10 cellular contexts compared by ENCODE assay signal in the genomic region with DNA sequence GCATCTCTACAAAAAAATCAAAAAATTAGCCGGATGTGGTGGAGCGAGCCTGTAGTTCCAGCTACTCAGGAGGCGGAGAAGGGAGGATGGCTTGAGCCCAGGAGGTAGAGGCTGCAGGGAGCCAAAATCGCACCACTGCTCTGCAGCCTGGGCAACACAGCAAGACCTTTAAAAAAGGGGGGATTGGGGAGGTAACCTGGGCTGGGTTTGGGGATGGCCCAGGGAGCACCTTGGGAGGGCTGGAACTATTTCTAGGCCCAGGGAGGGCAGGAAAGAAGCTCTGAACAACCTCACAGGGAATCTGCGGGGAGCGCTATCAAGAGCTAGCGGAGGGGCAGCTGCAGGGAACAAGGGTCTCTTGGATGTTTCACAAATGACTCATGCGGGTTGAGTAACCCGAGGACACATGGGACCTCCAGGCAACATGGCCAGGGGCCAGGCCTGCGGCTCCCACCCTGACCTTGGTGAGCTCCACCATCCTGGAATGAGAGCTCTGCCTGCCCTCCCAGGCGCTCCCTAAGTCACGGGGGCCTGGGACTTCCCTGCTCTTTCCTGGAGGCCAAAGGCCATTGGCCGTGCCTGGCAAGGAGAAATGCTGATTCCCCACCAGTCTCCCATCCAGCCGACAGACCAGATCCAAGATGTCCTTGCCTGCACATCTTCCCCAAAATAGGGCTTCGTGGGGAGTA. TPM values are rescaled to one million over a fixed set of nuclear protein-coding genes. Genes with fewer than 3 reads are reported as not detected.
DNase-seq lines count a peak whose midpoint lies in the region; ATAC-seq, FAIRE-seq and TF ChIP-seq lines count a peak whose summit lies in the region.
"Had no signal": no experiment of that assay in that cellular context is flagged by ENCODE, and none has a peak within 500 bp of the region (broad histone marks: within the 10 kb centered on the region; RNA-seq: fewer than 3 reads in every experiment).

No MANE protein-coding gene starts in this region.

- H3K4me2 ChIP-seq in HepG2 (ENCODE audit: low read depth, low read length) (peak overlapping the region; percentile 88), smooth muscle cell (peak overlapping the region; percentile 76)

- no peaks in the 10 kb centered on the region for H3K36me3 Mint-ChIP-seq in brain

- H3K79me2 ChIP-seq in HepG2 (ENCODE audit: insufficient read depth, low read length) (no peaks in the 10 kb centered on the region), smooth muscle cell (ENCODE audit: low read depth) (no peaks in the 10 kb centered on the region)

- H3K27ac Mint-ChIP-seq in brain, result peak overlapping the region in 4 of 5 experiments; percentile 36 to 87 (median 66)

- peak; percentile 38; the same call in 1 of the 2 replicates for TF ChIP-seq RAD21 in HepG2 (CRISPR knock-in tag; IDR thresholded peaks at IDR 0.05)

- POLR2A ChIA-PET in HepG2 (lab: Yijun Ruan, JAX), result interaction anchor here (0.6 to 6.2 kb wide), 20 partner anchors 8 to 367 kb away, joined by 3 to 156 read pairs (median 4); partner anchors contain the start of genes ADAMTSL2, CACFD1, MED22 and RPL7A

- peaks cover 63% of the 10 kb centered on the region for H3K4me1 ChIP-seq in HepG2 (ENCODE audit: insufficient read depth, low read length)
- no peaks in the 10 kb centered on the region for H3K4me1 ChIP-seq in smooth muscle cell (ENCODE audit: low read depth)

- no peaks in the 10 kb centered on the region for H3K9me3 Mint-ChIP-seq in brain

- peaks cover 24% of the 10 kb centered on the region for H3K4me1 Mint-ChIP-seq in brain

- H3K4me3 ChIP-seq in NB4 (ENCODE audit: low read depth, low read length) (no peak overlapping the region), HepG2 (replicated peaks in 1 of 3; ENCODE audit: insufficient read depth in 1 of 3, low read depth in 2 of 3, low read length in 3 of 3) (peak overlapping the region; percentile 12 to 72 (median 53); a peak in 5 of 6 replicates), smooth muscle cell (no peak overlapping the region)
- H3K4me3 ChIP-seq: tibial nerve had no signal

- no peak overlapping the region for H2AFZ ChIP-seq in HepG2 (ENCODE audit: low read length)
- no peak overlapping the region for H2AFZ ChIP-seq in smooth muscle cell (ENCODE audit: low read depth)

- H3F3A ChIP-seq in smooth muscle cell (ENCODE audit: low read depth), result peaks cover 7% of the 10 kb centered on the region

- no peak overlapping the region for H3K4me3 Mint-ChIP-seq in brain

- H4K20me1 ChIP-seq in HepG2 (ENCODE audit: insufficient read depth, low read length) (no peaks in the 10 kb centered on the region), smooth muscle cell (ENCODE audit: low read depth) (no peaks in the 10 kb centered on the region)

- no TSS peak for BruUV-seq in HepG2 (replicated peaks; lab: Mats Ljungman, UMichigan)

- H3K9me3 ChIP-seq in HepG2 (ENCODE audit: low read length) (no peaks in the 10 kb centered on the region), smooth muscle cell (replicated peaks; ENCODE audit: low read depth) (no peaks in the 10 kb centered on the region)
- H3K9me3 ChIP-seq: tibial nerve had no signal

- WGBS in HepG2 (ENCODE audit: low lambda C conversion rate), result 14% methylated on average over 7 of the region's 15 CpGs
- 28% methylated on average over 15 of the region's 15 CpGs for WGBS in smooth muscle cell (ENCODE audit: low lambda C conversion rate)

- DNase-seq in NB4 (ENCODE audit: low read depth) (peak; percentile 75), HepG2 (ENCODE audit: low spot score) (peak; percentile 96), smooth muscle cell (lab: John Stamatoyannopoulos, UW; ENCODE audit: unreplicated experiment) (peak; percentile 69), Ammon's horn (ENCODE audit: low spot score) (no peak), erythroblast (lab: John Stamatoyannopoulos, UW) (no peak), COR-L47 (lab: John Stamatoyannopoulos, UW) (no peak)
- DNase-seq: stimulated activated CD4-positive, alpha-beta T cell treated with anti-CD3 and anti-CD28 coated beads, Interleukin-2, amount 100 ng/mL, for 48 hours had no signal

- peak; percentile 98 for FAIRE-seq in HepG2 (lab: Jason Lieb, UNC)
- FAIRE-seq: GM19239 had no signal

- TF ChIP-seq POLR2A in NB4 (IDR thresholded peaks at IDR 0.05; ENCODE audit: extremely low read depth, insufficient read length) (no peak), HepG2 (IDR thresholded peaks at IDR 0.05; ENCODE audit: insufficient read depth in 1 of 2, low read depth in 2 of 2, low read length in 2 of 2) (peak in 1 of 2 experiments; percentile 66; a peak in 1 of 4 replicates), erythroblast (IDR thresholded peaks at IDR 0.05; ENCODE audit: low read length) (no peak)

- CTCF ChIA-PET in HepG2 (lab: Yijun Ruan, JAX; ENCODE audit: low intra/inter-chr PET ratio, low total read pairs), result interaction anchor here (0.6 to 1.6 kb wide), 2 partner anchors 29 to 182 kb away, joined by 3 to 6 read pairs; no protein-coding TSS in a partner anchor

- peak; percentile 73 for ATAC-seq in HepG2

- TF ChIP-seq CTCF in NB4 (IDR thresholded peaks at IDR 0.05; ENCODE audit: low read depth, low read length) (no peak), brain (conservative IDR thresholded peaks at IDR 0.05) (no peak), HepG2 (CRISPR knock-in tag; IDR thresholded peaks at IDR 0.05) (peak; percentile 30; the same call in 1 of the 2 replicates), smooth muscle cell (IDR thresholded peaks at IDR 0.05; ENCODE audit: borderline replicate concordance, insufficient read depth, poor library complexity, severe bottlenecking) (no peak)

- H3K9ac ChIP-seq in HepG2 (ENCODE audit: insufficient read depth, low read depth, low read length) (peak overlapping the region; percentile 71), smooth muscle cell (ENCODE audit: low read depth) (peak overlapping the region; percentile 88)

- TF ChIP-seq EP300 in HepG2 (IDR thresholded peaks at IDR 0.05; ENCODE audit: low read depth in 2 of 2, low read length in 2 of 2) (peak in 1 of 2 experiments; percentile 83; a peak in 2 of 4 replicates), HepG2 (CRISPR knock-in tag; IDR thresholded peaks at IDR 0.05; ENCODE audit: borderline replicate concordance) (peak; percentile 76; the same call in 1 of the 2 replicates)

- H3K27me3 ChIP-seq in HepG2 (ENCODE audit: control insufficient read depth in 1 of 2, insufficient read depth in 2 of 2, low read length in 2 of 2), result no peaks in the 10 kb centered on the region
- no peaks in the 10 kb centered on the region for H3K27me3 ChIP-seq in smooth muscle cell (ENCODE audit: low read depth)
- H3K27me3 ChIP-seq: tibial nerve had no signal

- H3K27me3 Mint-ChIP-seq in brain, result peaks cover 3% of the 10 kb centered on the region

- H3K36me3 ChIP-seq in HepG2 (replicated peaks in 1 of 2; ENCODE audit: control insufficient read depth in 1 of 2, insufficient read depth in 2 of 2, low read length in 2 of 2), result 0 out of 5 replicates have a peak, but pooled peaks cover 0 to 1% of the 10 kb centered on the region in 2 experiments
- no peaks in the 10 kb centered on the region for H3K36me3 ChIP-seq in smooth muscle cell (ENCODE audit: low read depth)

- in situ Hi-C loops in HepG2 (cut with HindIII; ENCODE audit: extremely low pct_ligation_motif_present, low pct_unique_long_range_greater_than_20kb), result no loop called here

- H3K27ac ChIP-seq in HepG2 (ENCODE audit: extremely low read length, insufficient read depth, low read length) (peak overlapping the region; percentile 90), smooth muscle cell (ENCODE audit: low read depth) (peak overlapping the region; percentile 97)

- intact Hi-C loops in HepG2 (cut with micrococcal nuclease; ENCODE audit: unreplicated experiment), result loop anchor here (2.0 kb wide), 2 partner anchors 56 to 180 kb away; partner anchors contain the start of gene ADAMTSL2

TF ChIP-seq in HepG2, 621 proteins besides CTCF, POLR2A, EP300 and RAD21 (continues in another document):
- no peak for TF ChIP-seq RNF2 (conservative IDR thresholded peaks at IDR 0.05; ENCODE audit: low read depth)
- TF ChIP-seq, protein P1, sequence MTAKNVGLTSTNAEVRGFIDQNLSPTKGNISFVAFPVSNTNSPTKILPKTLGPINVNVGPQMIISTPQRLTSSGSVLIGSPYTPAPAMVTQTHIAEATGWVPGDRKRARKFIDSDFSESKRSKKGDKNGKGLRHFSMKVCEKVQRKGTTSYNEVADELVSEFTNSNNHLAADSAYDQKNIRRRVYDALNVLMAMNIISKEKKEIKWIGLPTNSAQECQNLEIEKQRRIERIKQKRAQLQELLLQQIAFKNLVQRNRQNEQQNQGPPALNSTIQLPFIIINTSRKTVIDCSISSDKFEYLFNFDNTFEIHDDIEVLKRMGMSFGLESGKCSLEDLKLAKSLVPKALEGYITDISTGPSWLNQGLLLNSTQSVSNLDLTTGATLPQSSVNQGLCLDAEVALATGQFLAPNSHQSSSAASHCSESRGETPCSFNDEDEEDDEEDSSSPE (CRISPR knock-in tag; IDR thresholded peaks at IDR 0.05), result peak; percentile 42; the same call in 1 of the 2 replicates
- no peak for TF ChIP-seq KDM1A (CRISPR knock-in tag; IDR thresholded peaks at IDR 0.05)

RNA-seq across cellular contexts. Expression of gene SARDH, which starts 23.4 kb away (rescaled TPM):
- polyA plus RNA-seq in brain (ENCODE audit: insufficient read depth, low read depth, low replicate concordance), result 4.7 TPM
- 32.5 and 34.9 TPM in 2 replicates for total RNA-seq in HepG2 (2016; rRNA removed; fragmentation: Illumina TruSeq; extraction: Trizol)
- total RNA-seq in HepG2 (2016; cell fraction: cytosol; rRNA removed; fragmentation: Illumina TruSeq; extraction: Trizol; ENCODE audit: low read depth), result 5.5 and 6.4 TPM in 2 replicates
- total RNA-seq in HepG2 (2016; cell fraction: insoluble cytoplasmic fraction; rRNA removed; fragmentation: Illumina TruSeq; extraction: Trizol), result 25.6 and 34.1 TPM in 2 replicates
- total RNA-seq in HepG2 (2016; cell fraction: membrane; rRNA removed; fragmentation: Illumina TruSeq; extraction: Trizol), result 13.0 TPM in 2 replicates
- total RNA-seq in HepG2 (2016; cell fraction: nucleus; rRNA removed; fragmentation: Illumina TruSeq; extraction: Trizol), result 26.8 and 31.9 TPM in 2 replicates
- 11.6 and 15.6 TPM in 2 replicates for polyA plus RNA-seq in HepG2 (2011; rRNA removed)
- 6.1 and 10.1 TPM in 2 replicates for polyA plus RNA-seq in HepG2 (2011; cell fraction: cytosol; rRNA removed)
- polyA plus RNA-seq in HepG2 (2011; cell fraction: nucleus; rRNA removed), result 107 and 130 TPM in 2 replicates
- polyA plus RNA-seq in HepG2 (2012), result 20.2 and 23.9 TPM in 2 replicates
- polyA plus RNA-seq in HepG2 (2016; cell fraction: cytosol; fragmentation: Illumina TruSeq; extraction: Trizol; ENCODE audit: low read depth), result 4.0 and 4.1 TPM in 2 replicates
- polyA plus RNA-seq in HepG2 (2016; cell fraction: insoluble cytoplasmic fraction; fragmentation: Illumina TruSeq; extraction: Trizol; ENCODE audit: low read depth), result 23.4 and 31.6 TPM in 2 replicates
- polyA plus RNA-seq in HepG2 (2016; cell fraction: membrane; fragmentation: Illumina TruSeq; extraction: Trizol; ENCODE audit: low read depth), result 7.8 and 8.3 TPM in 2 replicates
- 46.0 and 50.9 TPM in 2 replicates for polyA plus RNA-seq in HepG2 (2016; cell fraction: nucleus; fragmentation: Illumina TruSeq; extraction: Trizol; ENCODE audit: insufficient read depth, low read depth)
- polyA minus RNA-seq in HepG2 (2011; rRNA and poly(A)+ RNA removed; ENCODE audit: low replicate concordance), result 55.5 TPM in 1 of 2 replicates, not detected in the other
- 17.1 and 19.0 TPM in 2 replicates for polyA minus RNA-seq in HepG2 (2011; cell fraction: cytosol; rRNA and poly(A)+ RNA removed)
- polyA minus RNA-seq in HepG2 (2011; cell fraction: nucleus; rRNA and poly(A)+ RNA removed), result 35.9 and 37.7 TPM in 2 replicates
- 3.3 and 4.5 TPM in 2 replicates for total RNA-seq in smooth muscle cell
- 10.1 and 11.8 TPM in 2 replicates for polyA plus RNA-seq in smooth muscle cell

Comparison
In these comparisons a context has a peak if more than half of its experiments do, and no peak if none do; other contexts are left out.
1. DNase-seq: peak in NB4 (single experiment), HepG2 (single experiment) and smooth muscle cell (single experiment); none in Ammon's horn (single experiment), erythroblast (0 of 2) and COR-L47 (single experiment).
2. H3K4me3 ChIP-seq: peak in HepG2 (3 of 3); none in NB4 (single experiment) and smooth muscle cell (single experiment).